Comparison of ENCODE assay signal across 13 cellular contexts in the genomic region with DNA sequence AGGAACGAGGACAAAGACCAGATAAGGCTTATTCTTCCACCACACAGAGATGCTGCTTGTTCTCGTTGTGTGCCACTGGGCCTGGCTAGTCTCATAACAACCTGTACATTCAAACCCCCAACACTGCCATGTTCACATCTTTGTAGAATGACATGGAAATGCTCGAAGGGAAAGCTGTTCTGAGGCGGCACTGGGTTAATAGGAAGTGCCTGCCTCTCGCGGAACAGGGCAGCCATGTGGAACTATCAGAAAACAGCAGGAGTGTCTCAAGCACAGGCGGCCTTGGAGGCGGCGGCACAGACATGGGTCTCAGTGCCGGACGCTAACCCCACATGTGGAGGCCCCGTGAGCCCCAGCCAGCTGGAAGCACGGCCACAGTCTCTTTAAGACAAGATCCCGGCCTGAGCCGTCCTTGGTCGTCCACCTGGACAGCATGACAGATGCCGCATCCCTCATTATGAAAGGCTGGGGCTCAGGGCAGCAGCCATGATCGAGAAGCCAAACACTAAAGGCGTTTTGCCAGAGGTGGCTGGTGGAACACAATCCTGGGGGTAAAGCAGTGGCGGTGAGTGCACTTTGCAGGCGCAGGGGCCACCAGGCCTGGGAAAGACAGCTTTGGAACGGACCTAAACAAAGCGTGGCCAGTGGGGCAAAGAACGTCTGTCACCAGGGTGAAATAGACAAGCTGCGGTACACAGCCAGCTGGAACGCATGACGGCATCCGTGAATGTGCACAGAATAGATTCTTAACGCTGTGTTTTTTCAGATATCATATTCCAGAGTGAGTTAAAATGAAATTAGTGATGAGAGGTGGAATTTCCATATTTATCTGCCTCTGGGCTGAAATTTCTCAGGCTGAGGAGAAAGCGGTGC.
DNase-seq lines count a peak whose midpoint lies in the region; ATAC-seq, FAIRE-seq and TF ChIP-seq lines count a peak whose summit lies in the region.
"Had no signal": no experiment of that assay in that cellular context is flagged by ENCODE, and none has a peak within 500 bp of the region (broad histone marks: within the 10 kb centered on the region; RNA-seq: fewer than 3 reads in every experiment).

No MANE protein-coding gene starts in this region.

- H3K4me3 ChIP-seq in BLaER1 treated with 17β-estradiol and CSF1 and Interleukin-3, amounts not matched to agents 10 nM and 100 nM = peak overlapping the region; percentile 3 to 63 (median 50); a peak in 19 of 20 replicates
- peak overlapping the region in 7 of 10 donors; percentile 8 to 26 (median 15) for H3K4me3 ChIP-seq in heart right ventricle

- H3K9ac ChIP-seq in BLaER1 treated with 17β-estradiol and CSF1 and Interleukin-3, amounts not matched to agents 10 nM and 100 nM = peak overlapping the region in 10 of 11 experiments; percentile 46 to 81 (median 76); a peak in 20 of 22 replicates

- H3K27me3 ChIP-seq in BLaER1 treated with 17β-estradiol and CSF1 and Interleukin-3, amounts not matched to agents 10 nM and 100 nM = no peaks in the 10 kb centered on the region
- H3K27me3 ChIP-seq in heart right ventricle = no peaks in the 10 kb centered on the region

- H3K4me1 ChIP-seq in BLaER1 treated with 17β-estradiol and CSF1 and Interleukin-3, amounts not matched to agents 10 nM and 100 nM = peaks cover 69 to 87% (median 81%) of the 10 kb centered on the region in 10 experiments
- peaks cover 10 to 93% (median 42%) of the 10 kb centered on the region in 9 donors for H3K4me1 ChIP-seq in heart right ventricle

- H3K4me2 ChIP-seq in BLaER1 treated with 17β-estradiol and CSF1 and Interleukin-3, amounts not matched to agents 10 nM and 100 nM = peak overlapping the region; percentile 81 to 99 (median 96)

- 52 to 55% methylated on average over 30 of the region's 30 CpGs for WGBS in heart right ventricle, 2 donors

- DNase-seq in heart right ventricle (no peak), posterior cingulate gyrus (peak in 6 of 10 donors; percentile 49 to 93 (median 72)), D721Med (ENCODE audit: insufficient read length, low spot score) (no peak)
- DNase-seq: activated gamma-delta T cell treated with Interleukin-2 at 50 U/mL for 16 hours; small intestine; stimulated activated naive CD4-positive, alpha-beta T cell treated with Interleukin-2 at 50 U/mL for 16 hours had no signal

- H3K27ac ChIP-seq in BLaER1 treated with 17β-estradiol and CSF1 and Interleukin-3, amounts not matched to agents 10 nM and 100 nM = peak overlapping the region in 10 of 11 experiments; percentile 20 to 90 (median 79); a peak in 19 of 22 replicates
- peak overlapping the region; percentile 81 for H3K27ac ChIP-seq in VCaP
- peak overlapping the region; percentile 42 to 81 (median 68) for H3K27ac ChIP-seq in heart right ventricle
- H3K27ac ChIP-seq: C4-2B had no signal

- H4K20me1 ChIP-seq in BLaER1 treated with 17β-estradiol and CSF1 and Interleukin-3, amounts not matched to agents 10 nM and 100 nM = peaks cover 8 to 97% (median 55%) of the 10 kb centered on the region in 11 experiments; a peak in 18 of 22 replicates

- 0 out of 22 replicates have a peak, but pooled peaks cover 0 to 2% (median 0%) of the 10 kb centered on the region in 11 experiments for H3K36me3 ChIP-seq in BLaER1 treated with 17β-estradiol and CSF1 and Interleukin-3, amounts not matched to agents 10 nM and 100 nM
- no peaks in the 10 kb centered on the region for H3K36me3 ChIP-seq in heart right ventricle

- ATAC-seq in heart right ventricle (peak; percentile 40 to 70 (median 68)), GM21423 (IDR thresholded peaks at IDR 0.05; ENCODE audit: unreplicated experiment) (no peak), HG02623 (IDR thresholded peaks at IDR 0.05; ENCODE audit: unreplicated experiment) (no peak), HG03354 (IDR thresholded peaks at IDR 0.05; ENCODE audit: poor library complexity, severe bottlenecking, unreplicated experiment) (no peak)

- TF ChIP-seq CTCF in VCaP (conservative IDR thresholded peaks at IDR 0.05) (no peak), heart right ventricle (IDR thresholded peaks at IDR 0.05) (no peak), D721Med (IDR thresholded peaks at IDR 0.05; ENCODE audit: insufficient read depth, missing control alignments) (no peak)

- peaks cover 0 to 14% (median 10%) of the 10 kb centered on the region in 11 experiments; a peak in 17 of 22 replicates for H3K9me3 ChIP-seq in BLaER1 treated with 17β-estradiol and CSF1 and Interleukin-3, amounts not matched to agents 10 nM and 100 nM (replicated peaks in 1 of 11)
- H3K9me3 ChIP-seq in heart right ventricle = no peaks in the 10 kb centered on the region

- intact Hi-C loops in heart right ventricle (cut with DNase I) (loop anchor here in 1 of 10 donors (5.0 kb wide), 1 partner anchor 157 kb away; no protein-coding TSS in a partner anchor), posterior cingulate gyrus (cut with DNase I) (no loop called here)

- FAIRE-seq in D721Med (lab: Jason Lieb, UNC) = no peak
- FAIRE-seq: GM18507, small intestine had no signal

Comparison
In these comparisons a context has a peak if more than half of its experiments do, and no peak if none do; other contexts are left out.
1. ATAC-seq: peak in heart right ventricle (8 of 8); none in GM21423 (single experiment), HG02623 (single experiment) and HG03354 (single experiment).
2. DNase-seq: peak in posterior cingulate gyrus (6 of 10); none in heart right ventricle (0 of 2) and D721Med (single experiment).
3. Peak in every context shown above with its lines, with median percentiles within 50 percentile points of each other: H3K27ac ChIP-seq.